In the genomic region with DNA sequence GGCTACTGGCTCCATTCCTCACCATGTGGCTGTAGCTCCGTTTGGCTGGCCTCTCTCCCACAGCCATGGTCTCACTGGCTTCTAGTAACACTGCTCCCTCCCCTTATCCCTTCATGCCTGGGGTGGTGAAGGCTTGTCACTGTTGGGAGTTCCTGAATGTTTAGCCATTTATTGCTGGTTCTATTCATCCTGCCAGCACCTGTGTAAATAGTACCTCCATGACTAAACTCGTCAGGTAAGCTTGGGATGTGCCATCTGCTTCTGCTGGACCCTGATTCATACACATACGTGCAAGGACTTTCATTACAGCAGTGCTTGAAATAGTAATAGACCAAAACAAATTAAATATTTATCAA, we compare ENCODE assay signal across 11 cellular contexts.
DNase-seq lines count a peak whose midpoint lies in the region; ATAC-seq lines count a peak whose summit lies in the region.
"Had no signal": no experiment of that assay in that cellular context is flagged by ENCODE, and none has a peak within 500 bp of the region (broad histone marks: within the 10 kb centered on the region; RNA-seq: fewer than 3 reads in every experiment).

No MANE protein-coding gene starts in this region.

- H3K4me3 Mint-ChIP-seq in effector memory CD8-positive, alpha-beta T cell = no peak overlapping the region
- H3K4me3 Mint-ChIP-seq: activated CD8-positive, alpha-beta memory T cell treated with anti-CD3 and anti-CD28 coated beads, Interleukin-2, amount 10 ng/mL, durations not matched to agents 7 days and 5 days had no signal

- no peaks in the 10 kb centered on the region for H3K36me3 ChIP-seq in mucosa of rectum (ENCODE audit: control insufficient read depth in 2 of 2, insufficient read depth in 2 of 2, low read length in 2 of 2)
- H3K36me3 ChIP-seq: BLaER1 had no signal

- H3K27me3 Mint-ChIP-seq in effector memory CD8-positive, alpha-beta T cell = peaks cover 0 to 10% of the 10 kb centered on the region in 2 donors

- H3K9me3 ChIP-seq in mucosa of rectum (ENCODE audit: control insufficient read depth in 2 of 2, low read length in 2 of 2) = no peaks in the 10 kb centered on the region
- H3K9me3 ChIP-seq: BLaER1 had no signal

- no peaks in the 10 kb centered on the region for H3K27me3 ChIP-seq in mucosa of rectum (ENCODE audit: control insufficient read depth in 2 of 2, insufficient read depth in 2 of 2, low read length in 2 of 2)
- H3K27me3 ChIP-seq: BLaER1 had no signal

- no peaks in the 10 kb centered on the region for H3K36me3 Mint-ChIP-seq in effector memory CD8-positive, alpha-beta T cell (ENCODE audit: insufficient read depth)
- H3K36me3 Mint-ChIP-seq: activated CD8-positive, alpha-beta memory T cell treated with anti-CD3 and anti-CD28 coated beads, Interleukin-2, amount 10 ng/mL, durations not matched to agents 7 days and 5 days had no signal

- peaks cover 3 to 6% of the 10 kb centered on the region in 2 donors for H3K4me1 ChIP-seq in mucosa of rectum (ENCODE audit: control insufficient read depth in 2 of 2, insufficient read depth in 2 of 2, low read length in 2 of 2)
- H3K4me1 ChIP-seq: BLaER1 had no signal

- H3K9ac ChIP-seq in mucosa of rectum (ENCODE audit: low read depth in 1 of 2, low read length in 2 of 2) = no peak overlapping the region
- H3K9ac ChIP-seq: BLaER1 had no signal

- ATAC-seq in HG02870 (IDR thresholded peaks at IDR 0.05; ENCODE audit: unreplicated experiment) = no peak
- ATAC-seq in effector memory CD8-positive, alpha-beta T cell (replicated peaks) = no peak

- H3K4me3 ChIP-seq in mucosa of rectum (ENCODE audit: low read length in 2 of 2) = peak overlapping the region; percentile 42 to 66
- H3K4me3 ChIP-seq: BLaER1 had no signal

- H3K9me3 Mint-ChIP-seq in effector memory CD8-positive, alpha-beta T cell = no peaks in the 10 kb centered on the region

- peaks cover 0 to 6% of the 10 kb centered on the region in 2 donors for H3K4me1 Mint-ChIP-seq in effector memory CD8-positive, alpha-beta T cell (ENCODE audit: low read depth in 2 of 2)

- peak; percentile 98 for DNase-seq in DMS153 (lab: John Stamatoyannopoulos, UW)
- peak; percentile 96 for DNase-seq in NCI-H146 treated with DMSO at 0.1 percent for 48 hours (lab: John Stamatoyannopoulos, UW; ENCODE audit: unreplicated experiment)
- DNase-seq in SHP77 (lab: John Stamatoyannopoulos, UW) = peak; percentile 72 to 79
- no peak for DNase-seq in NCI-H1694 (lab: John Stamatoyannopoulos, UW)
- DNase-seq in nucleus accumbens (lab: John Stamatoyannopoulos, UW) = no peak
- no peak for DNase-seq in effector memory CD8-positive, alpha-beta T cell
- DNase-seq: NCI-H1694 treated with DMSO at 0.1 percent for 48 hours had no signal

- H3K27ac ChIP-seq in mucosa of rectum (ENCODE audit: low read depth in 2 of 2, low read length in 2 of 2) = peak overlapping the region in 1 of 2 donors; percentile 17
- H3K27ac ChIP-seq: BLaER1 had no signal

- no peak overlapping the region for H3K27ac Mint-ChIP-seq in effector memory CD8-positive, alpha-beta T cell
- H3K27ac Mint-ChIP-seq: activated CD8-positive, alpha-beta memory T cell treated with anti-CD3 and anti-CD28 coated beads, Interleukin-2, amount 10 ng/mL, durations not matched to agents 7 days and 5 days had no signal

Comparison
In these comparisons a context has a peak if more than half of its experiments do, and no peak if none do; other contexts are left out.
1. DNase-seq: peak in DMS153 (single experiment), NCI-H146 treated with DMSO at 0.1 percent for 48 hours (single experiment) and SHP77 (2 of 2); none in NCI-H1694 (single experiment), nucleus accumbens (0 of 56) and effector memory CD8-positive, alpha-beta T cell (0 of 3).